In the genomic region with DNA sequence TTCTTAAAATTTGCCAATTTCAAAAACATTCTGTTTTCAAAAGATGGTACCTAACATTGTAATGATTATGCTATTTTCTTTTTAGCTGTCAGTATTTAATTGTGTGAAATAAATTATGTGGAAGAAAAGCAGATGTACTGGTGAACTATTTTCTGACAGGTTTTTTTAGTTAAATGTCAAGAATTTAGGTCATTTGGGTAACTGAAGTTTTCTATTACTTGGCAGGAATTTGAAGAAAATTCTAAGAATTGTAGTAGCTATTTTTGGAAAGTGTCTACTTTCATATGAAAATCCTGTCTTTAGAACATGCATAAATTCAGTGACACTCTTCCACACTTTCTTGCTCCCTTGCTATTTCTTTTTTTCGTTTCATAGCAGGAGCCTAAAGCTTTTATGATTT, we compare ENCODE assay signal across 20 cellular contexts. TPM values are rescaled to one million over a fixed set of nuclear protein-coding genes. Genes with fewer than 3 reads are reported as not detected.
A peak's percentile ranks its signal among the peaks of the same experiment; 100 is the strongest.
DNase-seq lines count a peak whose midpoint lies in the region; ATAC-seq and TF ChIP-seq lines count a peak whose summit lies in the region.
"Had no signal": no experiment of that assay in that cellular context is flagged by ENCODE, and none has a peak within 500 bp of the region (broad histone marks: within the 10 kb centered on the region; RNA-seq: fewer than 3 reads in every experiment).

No MANE protein-coding gene starts in this region.

- H3K4me3 ChIP-seq in KMS-11 (IDR thresholded peaks at IDR 0.05; ENCODE audit: insufficient read depth, low read depth, low read length), result no peak overlapping the region
- peak overlapping the region; percentile 32 for H3K4me3 ChIP-seq in naive thymus-derived CD4-positive, alpha-beta T cell (ENCODE audit: low read length)
- H3K4me3 ChIP-seq in esophagus muscularis mucosa, result no peak overlapping the region
- H3K4me3 ChIP-seq: BLaER1, mucosa of descending colon, ovary, skin epidermis had no signal

- H3K4me2 ChIP-seq in KMS-11, result peak overlapping the region; percentile 47
- H3K4me2 ChIP-seq: BLaER1 had no signal

- no peaks in the 10 kb centered on the region for H4K20me1 ChIP-seq in KMS-11 (ENCODE audit: insufficient read depth)
- H4K20me1 ChIP-seq: BLaER1 had no signal

- no peaks in the 10 kb centered on the region for H3K79me2 ChIP-seq in KMS-11 (ENCODE audit: insufficient read depth, low read depth)

- H3K27ac ChIP-seq in KMS-11 (no peak overlapping the region), esophagus muscularis mucosa (replicated peaks in 1 of 4) (no peak overlapping the region)
- H3K27ac ChIP-seq in naive thymus-derived CD4-positive, alpha-beta T cell (ENCODE audit: low read depth, low read length), result peak overlapping the region; percentile 82
- H3K27ac ChIP-seq: 22Rv1, BLaER1, ovary had no signal

- intact Hi-C loops in activated T-helper 1 cell treated with anti-CD3 and anti-CD28 coated beads, Interleukin-12 subunit alpha, Interleukin-12 subunit beta, Interleukin-2, Interleukin-4 antibody, amounts not matched to agents 30 ng/mL and 10 ng/mL and 1 ng/mL, durations not matched to agents 14 hours and 24 hours and 36 hours (cut with micrococcal nuclease), result loop anchor here (10.0 kb wide), 1 partner anchor 1864 kb away; no protein-coding TSS in a partner anchor
- intact Hi-C loops in naive thymus-derived CD4-positive, alpha-beta T cell (cut with micrococcal nuclease), result loop anchor here (2.0 to 10.0 kb wide), 4 partner anchors 37 to 432 kb away; no protein-coding TSS in a partner anchor
- intact Hi-C loops in esophagus muscularis mucosa (cut with DNase I), result no loop called here

- no peaks in the 10 kb centered on the region for H3K36me3 ChIP-seq in KMS-11 (ENCODE audit: insufficient read depth)
- H3K36me3 ChIP-seq in naive thymus-derived CD4-positive, alpha-beta T cell (ENCODE audit: control insufficient read depth in 2 of 3, insufficient read depth in 3 of 3, low read length in 3 of 3), result no peaks in the 10 kb centered on the region
- no peaks in the 10 kb centered on the region for H3K36me3 ChIP-seq in esophagus muscularis mucosa
- H3K36me3 ChIP-seq: BLaER1, ovary had no signal

- H3K27me3 Mint-ChIP-seq in T-helper 1 cell treated with Interleukin-12 subunit alpha and Interleukin-12 subunit beta and Interleukin-4 antibody, amounts not matched to agents 30 μg/mL and 1 μg/mL, for 36 hours (ENCODE audit: low read depth), result no peaks in the 10 kb centered on the region
- no peaks in the 10 kb centered on the region for H3K27me3 Mint-ChIP-seq in activated T-helper 1 cell treated with anti-CD3 and anti-CD28 coated beads, Interleukin-12 subunit alpha, Interleukin-12 subunit beta, Interleukin-2, Interleukin-4 antibody, amounts not matched to agents 30 ng/mL and 10 ng/mL and 1 ng/mL, durations not matched to agents 14 hours and 24 hours and 36 hours (ENCODE audit: insufficient read depth)
- no peaks in the 10 kb centered on the region for H3K27me3 Mint-ChIP-seq in naive thymus-derived CD4-positive, alpha-beta T cell

- H2AFZ ChIP-seq in KMS-11 (ENCODE audit: low read depth), result peak overlapping the region; percentile 16; the same call in 1 of the 2 replicates

- H3K4me1 Mint-ChIP-seq in T-helper 1 cell treated with Interleukin-12 subunit alpha and Interleukin-12 subunit beta and Interleukin-4 antibody, amounts not matched to agents 30 μg/mL and 1 μg/mL, for 36 hours (ENCODE audit: low read depth), result peaks cover 55% of the 10 kb centered on the region
- H3K4me1 Mint-ChIP-seq in activated T-helper 1 cell treated with anti-CD3 and anti-CD28 coated beads, Interleukin-12 subunit alpha, Interleukin-12 subunit beta, Interleukin-2, Interleukin-4 antibody, amounts not matched to agents 30 ng/mL and 10 ng/mL and 1 ng/mL, durations not matched to agents 14 hours and 24 hours and 36 hours (ENCODE audit: low read depth), result peaks cover 68% of the 10 kb centered on the region
- H3K4me1 Mint-ChIP-seq in naive thymus-derived CD4-positive, alpha-beta T cell, result peaks cover 44 to 90% (median 74%) of the 10 kb centered on the region in 7 donors

- POLR2A ChIA-PET in naive thymus-derived CD4-positive, alpha-beta T cell (lab: Charles Lee), result interaction anchor here (0.6 to 5.9 kb wide), 20 partner anchors 10 to 88 kb away, joined by 3 to 59 read pairs (median 5); partner anchors contain the start of gene PTPRC

- peaks cover 39% of the 10 kb centered on the region for H3K4me1 ChIP-seq in KMS-11 (ENCODE audit: low read depth, poor library complexity, severe bottlenecking)
- peaks cover 51 to 65% of the 10 kb centered on the region in 2 donors for H3K4me1 ChIP-seq in naive thymus-derived CD4-positive, alpha-beta T cell (ENCODE audit: control insufficient read depth in 2 of 2, insufficient read depth in 2 of 2, low read length in 2 of 2)
- no peaks in the 10 kb centered on the region for H3K4me1 ChIP-seq in esophagus muscularis mucosa

- no peaks in the 10 kb centered on the region for H3K9me3 ChIP-seq in naive thymus-derived CD4-positive, alpha-beta T cell (ENCODE audit: control insufficient read depth in 2 of 3, low read length in 3 of 3)
- no peaks in the 10 kb centered on the region for H3K9me3 ChIP-seq in esophagus muscularis mucosa
- H3K9me3 ChIP-seq: BLaER1, mucosa of descending colon, ovary had no signal

- no peak for TF ChIP-seq EP300 in esophagus muscularis mucosa (IDR thresholded peaks at IDR 0.05)

- no peak for TF ChIP-seq POLR2A in esophagus muscularis mucosa (IDR thresholded peaks at IDR 0.05; ENCODE audit: low read depth)

- 72% methylated on average over 1 of the region's 1 CpG for WGBS in esophagus muscularis mucosa

- H3K9ac ChIP-seq in KMS-11, result no peak overlapping the region
- H3K9ac ChIP-seq: BLaER1 had no signal

- no peaks in the 10 kb centered on the region for H3K27me3 ChIP-seq in KMS-11 (ENCODE audit: insufficient read depth, low read depth)
- H3K27me3 ChIP-seq in naive thymus-derived CD4-positive, alpha-beta T cell (ENCODE audit: control insufficient read depth in 2 of 2, insufficient read depth in 2 of 2, low read length in 2 of 2), result no peaks in the 10 kb centered on the region
- no peaks in the 10 kb centered on the region for H3K27me3 ChIP-seq in esophagus muscularis mucosa
- H3K27me3 ChIP-seq: BLaER1, ovary had no signal

- peak overlapping the region; percentile 83 for H3K27ac Mint-ChIP-seq in T-helper 1 cell treated with Interleukin-12 subunit alpha and Interleukin-12 subunit beta and Interleukin-4 antibody, amounts not matched to agents 30 μg/mL and 1 μg/mL, for 36 hours
- H3K27ac Mint-ChIP-seq in activated T-helper 1 cell treated with anti-CD3 and anti-CD28 coated beads, Interleukin-12 subunit alpha, Interleukin-12 subunit beta, Interleukin-2, Interleukin-4 antibody, amounts not matched to agents 30 ng/mL and 10 ng/mL and 1 ng/mL, durations not matched to agents 14 hours and 24 hours and 36 hours, result peak overlapping the region; percentile 87
- peak overlapping the region; percentile 95 to 100 (median 98) for H3K27ac Mint-ChIP-seq in naive thymus-derived CD4-positive, alpha-beta T cell
- H3K27ac Mint-ChIP-seq: endodermal cell had no signal

- ATAC-seq in naive thymus-derived CD4-positive, alpha-beta T cell, result no peak
- ATAC-seq: mucosa of descending colon had no signal

- TF ChIP-seq CTCF in KMS-11 (conservative IDR thresholded peaks at IDR 0.05; ENCODE audit: low read depth, low read length) (no peak), esophagus muscularis mucosa (IDR thresholded peaks at IDR 0.05) (no peak)

- DNase-seq in T-helper 1 cell (no peak), esophagus muscularis mucosa (ENCODE audit: extremely low spot score) (no peak), globus pallidus (ENCODE audit: low spot score) (no peak), H4 (ENCODE audit: low spot score) (no peak)
- no peak for DNase-seq in activated T-helper 1 cell treated with anti-CD3 and anti-CD28 coated beads, Interleukin-12 subunit alpha, Interleukin-12 subunit beta, Interleukin-2, Interleukin-4 antibody, amounts not matched to agents 30 ng/mL and 10 ng/mL and 1 ng/mL, durations not matched to agents 14 hours and 24 hours and 36 hours (ENCODE audit: low spot score)
- no peak for DNase-seq in naive thymus-derived CD4-positive, alpha-beta T cell
- DNase-seq: cerebellar nuclear complex, DMS79, endodermal cell, foreskin melanocyte, mucosa of descending colon, NCI-H187 treated with DMSO at 0.1 percent for 48 hours, NCI-H510A treated with DMSO at 0.1 percent for 48 hours, ovary, trophoblast cell had no signal

- peak overlapping the region; percentile 60 for H3K4me3 Mint-ChIP-seq in T-helper 1 cell treated with Interleukin-12 subunit alpha and Interleukin-12 subunit beta and Interleukin-4 antibody, amounts not matched to agents 30 μg/mL and 1 μg/mL, for 36 hours
- peak overlapping the region; percentile 63 for H3K4me3 Mint-ChIP-seq in activated T-helper 1 cell treated with anti-CD3 and anti-CD28 coated beads, Interleukin-12 subunit alpha, Interleukin-12 subunit beta, Interleukin-2, Interleukin-4 antibody, amounts not matched to agents 30 ng/mL and 10 ng/mL and 1 ng/mL, durations not matched to agents 14 hours and 24 hours and 36 hours
- peak overlapping the region in 9 of 10 donors; percentile 40 to 97 (median 70) for H3K4me3 Mint-ChIP-seq in naive thymus-derived CD4-positive, alpha-beta T cell
- H3K4me3 Mint-ChIP-seq: endodermal cell had no signal

- CTCF ChIA-PET in naive thymus-derived CD4-positive, alpha-beta T cell (lab: Charles Lee), result interaction anchor here (0.7 to 2.4 kb wide), 10 partner anchors 10 to 87 kb away, joined by 3 to 20 read pairs (median 5); partner anchors contain the start of gene ATP6V1G3

- peaks cover 9% of the 10 kb centered on the region for H3K36me3 Mint-ChIP-seq in T-helper 1 cell treated with Interleukin-12 subunit alpha and Interleukin-12 subunit beta and Interleukin-4 antibody, amounts not matched to agents 30 μg/mL and 1 μg/mL, for 36 hours (ENCODE audit: low read depth)
- H3K36me3 Mint-ChIP-seq in activated T-helper 1 cell treated with anti-CD3 and anti-CD28 coated beads, Interleukin-12 subunit alpha, Interleukin-12 subunit beta, Interleukin-2, Interleukin-4 antibody, amounts not matched to agents 30 ng/mL and 10 ng/mL and 1 ng/mL, durations not matched to agents 14 hours and 24 hours and 36 hours (ENCODE audit: low read depth), result peaks cover 10% of the 10 kb centered on the region
- H3K36me3 Mint-ChIP-seq in naive thymus-derived CD4-positive, alpha-beta T cell, result peaks cover 0 to 4% (median 0%) of the 10 kb centered on the region in 5 donors

- H3K9me3 Mint-ChIP-seq in T-helper 1 cell treated with Interleukin-12 subunit alpha and Interleukin-12 subunit beta and Interleukin-4 antibody, amounts not matched to agents 30 μg/mL and 1 μg/mL, for 36 hours, result no peaks in the 10 kb centered on the region
- peaks cover 3% of the 10 kb centered on the region for H3K9me3 Mint-ChIP-seq in activated T-helper 1 cell treated with anti-CD3 and anti-CD28 coated beads, Interleukin-12 subunit alpha, Interleukin-12 subunit beta, Interleukin-2, Interleukin-4 antibody, amounts not matched to agents 30 ng/mL and 10 ng/mL and 1 ng/mL, durations not matched to agents 14 hours and 24 hours and 36 hours
- peaks cover 0 to 4% (median 0%) of the 10 kb centered on the region in 11 donors for H3K9me3 Mint-ChIP-seq in naive thymus-derived CD4-positive, alpha-beta T cell
- H3K9me3 Mint-ChIP-seq: endodermal cell had no signal

RNA-seq across cellular contexts. Expression of gene PTPRC, which starts 28.5 kb away (rescaled TPM):
- total RNA-seq in activated T-helper 1 cell treated with anti-CD3 and anti-CD28 coated beads, Interleukin-12 subunit alpha, Interleukin-12 subunit beta, Interleukin-2, Interleukin-4 antibody, amounts not matched to agents 30 ng/mL and 10 ng/mL and 1 ng/mL, durations not matched to agents 14 hours and 24 hours and 36 hours, result 512 and 516 TPM in 2 replicates
- 1,000 to 10,000 TPM in 3 of 5 experiments, 100 to 1,000 TPM in 2; 739 to 1,121 (median 1,015) TPM for total RNA-seq in naive thymus-derived CD4-positive, alpha-beta T cell
- polyA plus RNA-seq in naive thymus-derived CD4-positive, alpha-beta T cell, result 1,000 to 10,000 TPM; 1,177 to 1,286 TPM
- 10 to 100 TPM in 2 of 4 donors, 1 to 10 TPM in 2; 7.0 to 40.3 (median 10.0) TPM for total RNA-seq in esophagus muscularis mucosa
- 0.14 TPM in 1 of 2 replicates, not detected in the other for total RNA-seq in H4 (2014; rRNA removed; shearing (Covaris generic))

Comparison
In these comparisons a context has a peak if more than half of its experiments do, and no peak if none do; other contexts are left out.
1. RNA of gene PTPRC, which starts 28.5 kb away (total RNA-seq): 739 to 1,121 TPM in naive thymus-derived CD4-positive, alpha-beta T cell and 512 to 516 TPM in activated T-helper 1 cell treated with anti-CD3 and anti-CD28 coated beads, Interleukin-12 subunit alpha, Interleukin-12 subunit beta, Interleukin-2, Interleukin-4 antibody, amounts not matched to agents 30 ng/mL and 10 ng/mL and 1 ng/mL, durations not matched to agents 14 hours and 24 hours and 36 hours; 7.0 to 40.3 TPM in esophagus muscularis mucosa and 0.14 TPM in H4; every median in the first group is over 10 times any median in the second.
2. Peak in every context shown above with its lines, with median percentiles within 50 percentile points of each other: H3K27ac Mint-ChIP-seq and H3K4me3 Mint-ChIP-seq.